8 cellular contexts compared by ENCODE assay signal in the genomic region with DNA sequence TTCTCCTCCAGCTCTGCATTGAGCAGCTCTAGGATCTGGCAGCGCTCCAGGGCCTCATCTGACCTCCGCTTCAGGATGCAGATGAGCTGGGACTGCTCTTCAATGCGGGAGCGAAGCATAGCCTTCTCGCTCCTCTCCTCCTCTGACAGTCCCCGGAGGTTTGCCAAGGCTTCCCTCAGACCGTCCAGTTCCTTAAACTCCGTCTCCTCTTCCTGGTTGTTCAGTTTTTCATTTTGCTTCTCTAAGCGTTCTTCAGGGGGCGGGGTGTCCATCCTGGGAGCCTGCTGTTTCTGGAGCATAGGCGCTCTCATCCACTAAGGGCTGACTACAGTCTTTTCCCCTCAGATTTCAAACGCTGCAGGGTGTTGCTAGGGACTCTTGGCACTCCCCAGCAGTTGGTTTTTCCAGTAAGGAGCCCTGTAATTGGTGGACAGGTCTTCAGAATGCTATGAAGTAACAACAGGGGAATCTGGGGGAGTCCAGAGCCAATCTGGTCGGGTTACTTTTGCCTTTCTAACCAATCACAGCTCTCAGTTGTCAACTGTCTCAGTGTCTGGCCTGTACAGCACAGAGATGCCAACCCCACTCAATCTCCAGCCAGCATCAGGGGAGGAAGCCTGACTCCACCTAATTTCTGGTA. TPM values are rescaled to one million over a fixed set of nuclear protein-coding genes. Genes with fewer than 3 reads are reported as not detected.
DNase-seq lines count a peak whose midpoint lies in the region; ATAC-seq and TF ChIP-seq lines count a peak whose summit lies in the region.

A gene (minus strand): TSS at position 376 of the 640 bp plus-strand sequence. CDS start 65 bp downstream, at position 311.

- H2AFZ ChIP-seq in PC-3 (ENCODE audit: low read length) (no peak within 1 kb of the TSS), neural progenitor cell (replicated peaks) (peak within 1 kb of the TSS; percentile 90)

- H3K27me3 ChIP-seq in PC-3 (ENCODE audit: low read length) (no peaks in the 10 kb centered on the region), neural progenitor cell (no peaks in the 10 kb centered on the region)

- H3K36me3 ChIP-seq in PC-3 (ENCODE audit: low read depth, low read length), result no peaks in the 10 kb centered on the region; the same call in 1 of the 2 replicates
- H3K36me3 ChIP-seq in neural progenitor cell, result no peaks in the 10 kb centered on the region

- TF ChIP-seq CTCF in GM12865 (IDR thresholded peaks at IDR 0.05; ENCODE audit: insufficient read depth, low read depth, low read length, missing control alignments) (no peak), PC-3 (conservative IDR thresholded peaks at IDR 0.05; ENCODE audit: low read depth, low read length) (no peak), fibroblast of pulmonary artery (IDR thresholded peaks at IDR 0.05; ENCODE audit: low read length, missing control alignments) (no peak), neural progenitor cell (IDR thresholded peaks at IDR 0.05) (no peak)

- H3K4me2 ChIP-seq in PC-3 (ENCODE audit: low read length) (no peak within 1 kb of the TSS), neural progenitor cell (no peak within 1 kb of the TSS)

- no peak within 1 kb of the TSS for H3K4me3 Mint-ChIP-seq in neural progenitor cell
- no peak within 1 kb of the TSS for H3K4me3 Mint-ChIP-seq in stimulated activated effector memory CD8-positive, alpha-beta T cell treated with anti-CD3 and anti-CD28 coated beads, Interleukin-12 subunit alpha, Interleukin-12 subunit beta, amount 100 ng/mL, for 72 hours

- peaks cover 11% of the 10 kb centered on the region for H3K4me1 Mint-ChIP-seq in neural progenitor cell
- peaks cover 45% of the 10 kb centered on the region for H3K4me1 Mint-ChIP-seq in stimulated activated effector memory CD8-positive, alpha-beta T cell treated with anti-CD3 and anti-CD28 coated beads, Interleukin-12 subunit alpha, Interleukin-12 subunit beta, amount 100 ng/mL, for 72 hours

- intact Hi-C loops in PC-3 (cut with micrococcal nuclease), result no loop called here

- POLR2A ChIA-PET in PC-3 (lab: Charles Lee; ENCODE audit: unreplicated experiment), result no interaction called here

- H3K9me3 ChIP-seq in PC-3 (ENCODE audit: low read length), result no peaks in the 10 kb centered on the region
- H3K9me3 ChIP-seq in neural progenitor cell (ENCODE audit: low read depth), result no peaks in the 10 kb centered on the region

- H3K27ac ChIP-seq in PC-3 (ENCODE audit: low read length), result no peak within 1 kb of the TSS
- no peak within 1 kb of the TSS for H3K27ac ChIP-seq in neural progenitor cell

- H3K79me2 ChIP-seq in PC-3 (ENCODE audit: low read length) (no peaks in the 10 kb centered on the region), neural progenitor cell (ENCODE audit: low read depth) (no peaks in the 10 kb centered on the region)

- H3K9ac ChIP-seq in PC-3 (ENCODE audit: low read length) (no peak within 1 kb of the TSS), neural progenitor cell (no peak within 1 kb of the TSS)

- H3F3A ChIP-seq in PC-3 (ENCODE audit: low read length, unreplicated experiment) (no peaks in the 10 kb centered on the region), neural progenitor cell (ENCODE audit: low read depth) (no peaks in the 10 kb centered on the region)

- H3K27ac Mint-ChIP-seq in neural progenitor cell, result no peak within 1 kb of the TSS
- no peak within 1 kb of the TSS for H3K27ac Mint-ChIP-seq in stimulated activated effector memory CD8-positive, alpha-beta T cell treated with anti-CD3 and anti-CD28 coated beads, Interleukin-12 subunit alpha, Interleukin-12 subunit beta, amount 100 ng/mL, for 72 hours

- no peaks in the 10 kb centered on the region for H3K36me3 Mint-ChIP-seq in neural progenitor cell
- H3K36me3 Mint-ChIP-seq in stimulated activated effector memory CD8-positive, alpha-beta T cell treated with anti-CD3 and anti-CD28 coated beads, Interleukin-12 subunit alpha, Interleukin-12 subunit beta, amount 100 ng/mL, for 72 hours, result peaks cover 28% of the 10 kb centered on the region

- CTCF ChIA-PET in PC-3 (lab: Charles Lee), result no interaction called here

- H3K9me3 Mint-ChIP-seq in neural progenitor cell, result no peaks in the 10 kb centered on the region
- no peaks in the 10 kb centered on the region for H3K9me3 Mint-ChIP-seq in stimulated activated effector memory CD8-positive, alpha-beta T cell treated with anti-CD3 and anti-CD28 coated beads, Interleukin-12 subunit alpha, Interleukin-12 subunit beta, amount 100 ng/mL, for 72 hours

- no peaks in the 10 kb centered on the region for H3K9me2 ChIP-seq in PC-3 (replicated peaks; ENCODE audit: low read length)

- H4K20me1 ChIP-seq in PC-3 (ENCODE audit: low read length) (no peaks in the 10 kb centered on the region), neural progenitor cell (ENCODE audit: low read depth) (no peaks in the 10 kb centered on the region)

- no peak within 1 kb of the TSS for H3K4me3 ChIP-seq in GM12865 (ENCODE audit: low read depth, low read length)
- no peak within 1 kb of the TSS for H3K4me3 ChIP-seq in PC-3 (ENCODE audit: low read length)
- H3K4me3 ChIP-seq in fibroblast of pulmonary artery (replicated peaks; ENCODE audit: low read depth, low read length), result peak within 1 kb of the TSS; percentile 53
- H3K4me3 ChIP-seq in neural progenitor cell, result no peak within 1 kb of the TSS

- ATAC-seq in PC-3 (no peak), HG03175 (IDR thresholded peaks at IDR 0.05; ENCODE audit: unreplicated experiment) (no peak)
- no peak for ATAC-seq in stimulated activated effector memory CD8-positive, alpha-beta T cell treated with anti-CD3 and anti-CD28 coated beads, Interleukin-12 subunit alpha, Interleukin-12 subunit beta, amount 100 ng/mL, for 72 hours

- no peaks in the 10 kb centered on the region for H3K27me3 Mint-ChIP-seq in neural progenitor cell (ENCODE audit: insufficient read depth, low read depth)

- no TSS peak for BruUV-seq in PC-3 (replicated peaks; lab: Mats Ljungman, UMichigan)

- peak; percentile 6 for DNase-seq in GM12865 (ENCODE audit: low read depth)
- DNase-seq in PC-3, result peak; percentile 15
- peak; percentile 98 for DNase-seq in fibroblast of pulmonary artery (ENCODE audit: low read depth)
- DNase-seq in neural progenitor cell (ENCODE audit: low spot score), result peak; percentile 18
- DNase-seq in activated CD4-positive, CD25-positive, alpha-beta regulatory T cell treated with anti-CD3 and anti-CD28 coated beads, Interleukin-2, amount 50 U/mL, for 72 hours, result no peak
- DNase-seq in SKM-1 treated with dmso at 0.1 percent for 144 hours (lab: John Stamatoyannopoulos, UW; ENCODE audit: unreplicated experiment), result no peak
- DNase-seq in stimulated activated effector memory CD8-positive, alpha-beta T cell treated with anti-CD3 and anti-CD28 coated beads, Interleukin-12 subunit alpha, Interleukin-12 subunit beta, amount 100 ng/mL, for 72 hours (ENCODE audit: low spot score in 2 of 2), result no peak

- no peaks in the 10 kb centered on the region for H3K4me1 ChIP-seq in PC-3 (ENCODE audit: insufficient read depth, low read length)
- peaks cover 11% of the 10 kb centered on the region for H3K4me1 ChIP-seq in neural progenitor cell

RNA-seq across cellular contexts. Expression of the gene that starts here (rescaled TPM):
- total RNA-seq in PC-3 (2014; rRNA removed) (0.55 TPM in 1 of 2 replicates, not detected in the other), neural progenitor cell (ENCODE audit: low replicate concordance) (0.31 TPM in 1 of 2 replicates, not detected in the other)

Comparison
In these comparisons a context has a peak if more than half of its experiments do, and no peak if none do; other contexts are left out.
1. Peak in DNase-seq in PC-3; RNA of the gene not detected or under 1 TPM.
2. Peak in DNase-seq in neural progenitor cell; RNA of the gene not detected or under 1 TPM.
3. DNase-seq: peak in GM12865 (single experiment) and fibroblast of pulmonary artery (single experiment); none in activated CD4-positive, CD25-positive, alpha-beta regulatory T cell treated with anti-CD3 and anti-CD28 coated beads, Interleukin-2, amount 50 U/mL, for 72 hours (single experiment), SKM-1 treated with dmso at 0.1 percent for 144 hours (single experiment) and stimulated activated effector memory CD8-positive, alpha-beta T cell treated with anti-CD3 and anti-CD28 coated beads, Interleukin-12 subunit alpha, Interleukin-12 subunit beta, amount 100 ng/mL, for 72 hours (0 of 2).